18 cellular contexts compared by ENCODE assay signal in the genomic region with DNA sequence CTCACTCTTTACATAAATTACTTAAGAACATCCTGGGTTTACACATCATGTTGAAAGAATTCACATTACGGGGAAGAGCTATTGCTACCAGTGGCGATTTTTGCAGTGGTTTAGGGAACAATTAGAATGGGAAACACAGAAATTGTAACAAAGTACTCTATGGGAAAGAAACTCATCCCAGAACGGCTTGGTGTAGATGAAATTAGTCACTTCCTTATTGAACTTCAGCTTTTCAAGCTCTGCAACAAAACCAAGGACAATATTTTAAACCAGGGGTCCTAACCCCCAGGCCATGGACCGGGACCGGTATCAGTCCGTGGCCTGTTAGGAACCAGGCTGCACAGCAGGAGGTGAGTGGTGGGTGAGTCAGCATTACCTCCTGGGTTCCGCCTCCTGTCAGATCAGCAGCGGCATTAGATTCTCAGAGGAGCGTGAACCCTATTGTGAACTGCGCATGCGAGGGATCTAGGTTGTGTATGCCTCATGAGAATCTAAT. TPM values are rescaled to one million over a fixed set of nuclear protein-coding genes. Genes with fewer than 3 reads are reported as not detected.
A peak's percentile ranks its signal among the peaks of the same experiment; 100 is the strongest.
DNase-seq lines count a peak whose midpoint lies in the region; ATAC-seq and TF ChIP-seq lines count a peak whose summit lies in the region.
"Had no signal": no experiment of that assay in that cellular context is flagged by ENCODE, and none has a peak within 500 bp of the region (broad histone marks: within the 10 kb centered on the region; RNA-seq: fewer than 3 reads in every experiment).

No MANE protein-coding gene starts in this region.

- H2AFZ ChIP-seq in HCT116 (ENCODE audit: low read depth, low read length, poor library complexity, severe bottlenecking): peak overlapping the region; percentile 45

- BruUV-seq in HCT116 (replicated peaks; lab: Mats Ljungman, UMichigan) (no TSS peak), Panc1 (replicated peaks; lab: Mats Ljungman, UMichigan) (no TSS peak)

- H3K36me3 ChIP-seq in HCT116 (ENCODE audit: control insufficient read depth in 1 of 2, insufficient read depth in 2 of 2, low read length in 2 of 2): no peaks in the 10 kb centered on the region
- H3K36me3 ChIP-seq in Panc1 (ENCODE audit: control insufficient read depth, insufficient read depth, low read length): no peaks in the 10 kb centered on the region
- H3K36me3 ChIP-seq: left lung, tibial nerve had no signal

- peak; percentile 85 for ATAC-seq in HCT116
- peak; percentile 81 for ATAC-seq in Panc1
- no peak for ATAC-seq in HG02798 (IDR thresholded peaks at IDR 0.05; ENCODE audit: poor library complexity, unreplicated experiment)
- no peak for ATAC-seq in GM18517 (IDR thresholded peaks at IDR 0.05; ENCODE audit: unreplicated experiment)
- ATAC-seq: left lung; naive thymus-derived CD8-positive, alpha-beta T cell; T-cell had no signal

- H3K4me2 ChIP-seq in HCT116 (ENCODE audit: low read length): peak overlapping the region; percentile 49

- H3K27ac ChIP-seq in HCT116 (ENCODE audit: low read depth, low read length) (no peak overlapping the region), Panc1 (ENCODE audit: low read length) (peak overlapping the region; percentile 73)
- H3K27ac ChIP-seq: left lung, tibial nerve had no signal

- POLR2A ChIA-PET in HCT116 (lab: Charles Lee): no interaction called here
- POLR2A ChIA-PET in Panc1 (lab: Charles Lee): no interaction called here

- no peak overlapping the region for H3K4me3 ChIP-seq in HCT116 (replicated peaks in 1 of 2; ENCODE audit: low read depth in 1 of 2, low read length in 2 of 2)
- H3K4me3 ChIP-seq in Panc1 (ENCODE audit: low read depth in 2 of 2, low read length in 2 of 2): peak overlapping the region in 1 of 2 experiments; percentile 39; a peak in 2 of 4 replicates
- H3K4me3 ChIP-seq: left lung, tibial nerve had no signal

- CTCF ChIA-PET in HCT116 (lab: Charles Lee): no interaction called here
- CTCF ChIA-PET in Panc1 (lab: Charles Lee): no interaction called here

- H3K9me2 ChIP-seq in HCT116 (ENCODE audit: insufficient read depth): no peaks in the 10 kb centered on the region

- H3K4me1 ChIP-seq in HCT116 (ENCODE audit: control insufficient read depth in 1 of 2, insufficient read depth in 2 of 2, low read length in 2 of 2) (peaks cover 10 to 15% of the 10 kb centered on the region in 2 experiments), Panc1 (ENCODE audit: control insufficient read depth, insufficient read depth, low read length) (peaks cover 17% of the 10 kb centered on the region)
- H3K4me1 ChIP-seq: left lung, tibial nerve had no signal

- no peak for TF ChIP-seq RAD21 in HCT116 (IDR thresholded peaks at IDR 0.05; ENCODE audit: low read depth)

- in situ Hi-C loops in Panc1 (cut with HindIII; ENCODE audit: low pct_unique_long_range_greater_than_20kb, low sequenced_read_pairs): no loop called here

- H3K79me2 ChIP-seq in HCT116 (ENCODE audit: insufficient read depth, low read length): no peaks in the 10 kb centered on the region

- no peaks in the 10 kb centered on the region for H3K9me3 ChIP-seq in HCT116 (ENCODE audit: control insufficient read depth in 1 of 2, insufficient read depth in 1 of 2, low read depth in 1 of 2, low read length in 2 of 2)
- no peaks in the 10 kb centered on the region for H3K9me3 ChIP-seq in Panc1 (ENCODE audit: control insufficient read depth, insufficient read depth, low read depth, low read length)

- DNase-seq in HCT116 (ENCODE audit: low read depth, low spot score) (no peak), Panc1 (ENCODE audit: low read depth, low spot score) (peak; percentile 20), cerebellar cortex (ENCODE audit: low spot score) (peak; percentile 9), renal cortical epithelial cell (ENCODE audit: low read depth) (peak; percentile 57)
- DNase-seq in stimulated activated CD4-positive, alpha-beta T cell treated with anti-CD3 and anti-CD28 coated beads, Interleukin-4, amount 100 ng/mL, for 24 hours: no peak
- DNase-seq: activated CD4-positive, alpha-beta T cell treated with anti-CD3 and anti-CD28 coated beads for 4 hours; activated T-cell treated with anti-CD3 and anti-CD28 coated beads, Interleukin-2, amount 50 U/mL, for 1 hour; CD4-positive, alpha-beta memory T cell; left lung; naive thymus-derived CD8-positive, alpha-beta T cell; NCI-H1092 treated with DMSO at 0.1 percent for 48 hours; NCI-H446 treated with DMSO at 0.1 percent for 48 hours; retina; stimulated activated CD4-positive, alpha-beta T cell treated with anti-CD3 and anti-CD28 coated beads, Interleukin-4, amount 100 ng/mL, for 1 hour; T-cell had no signal

- no peak for TF ChIP-seq CTCF in HCT116 (IDR thresholded peaks at IDR 0.05 in 2 of 3, conservative IDR thresholded peaks at IDR 0.05 in 1 of 3; ENCODE audit: borderline replicate concordance in 1 of 3, insufficient read depth in 1 of 3, low read depth in 2 of 3, low read length in 2 of 3)
- TF ChIP-seq CTCF in Panc1 (IDR thresholded peaks at IDR 0.05): no peak

- RAD21 ChIA-PET in HCT116 (lab: Charles Lee; ENCODE audit: low non-redundant PET in 1 of 2, low total read pairs in 2 of 2, uncharacterized antibody in 2 of 2, unreplicated experiment in 2 of 2): no interaction called here

- intact Hi-C loops in HCT116 (cut with micrococcal nuclease): no loop called here
- intact Hi-C loops in Panc1 (cut with micrococcal nuclease; ENCODE audit: unreplicated experiment): no loop called here

- no peak overlapping the region for H3K9ac ChIP-seq in HCT116 (ENCODE audit: low read length)

- no peaks in the 10 kb centered on the region for H4K20me1 ChIP-seq in HCT116 (ENCODE audit: insufficient read depth)

- TF ChIP-seq POLR2A in HCT116 (IDR thresholded peaks at IDR 0.05; ENCODE audit: borderline replicate concordance, extremely low read depth, insufficient read depth, insufficient read length): no peak

- H3K27me3 ChIP-seq in HCT116 (ENCODE audit: insufficient read depth, low read length) (peaks cover 4% of the 10 kb centered on the region; the same call in 1 of the 2 replicates), Panc1 (ENCODE audit: control insufficient read depth, insufficient read depth, low read length) (no peaks in the 10 kb centered on the region)

TF ChIP-seq in HCT116, 20 proteins besides CTCF, POLR2A, EP300 and RAD21 (continues in another document):
- no peak for TF ChIP-seq POLR2AphosphoS5 (IDR thresholded peaks at IDR 0.05; ENCODE audit: low read depth, low read length)
- TF ChIP-seq ZNF274 (IDR thresholded peaks at IDR 0.05; ENCODE audit: low read depth, low read length): no peak
- TF ChIP-seq, protein P1, sequence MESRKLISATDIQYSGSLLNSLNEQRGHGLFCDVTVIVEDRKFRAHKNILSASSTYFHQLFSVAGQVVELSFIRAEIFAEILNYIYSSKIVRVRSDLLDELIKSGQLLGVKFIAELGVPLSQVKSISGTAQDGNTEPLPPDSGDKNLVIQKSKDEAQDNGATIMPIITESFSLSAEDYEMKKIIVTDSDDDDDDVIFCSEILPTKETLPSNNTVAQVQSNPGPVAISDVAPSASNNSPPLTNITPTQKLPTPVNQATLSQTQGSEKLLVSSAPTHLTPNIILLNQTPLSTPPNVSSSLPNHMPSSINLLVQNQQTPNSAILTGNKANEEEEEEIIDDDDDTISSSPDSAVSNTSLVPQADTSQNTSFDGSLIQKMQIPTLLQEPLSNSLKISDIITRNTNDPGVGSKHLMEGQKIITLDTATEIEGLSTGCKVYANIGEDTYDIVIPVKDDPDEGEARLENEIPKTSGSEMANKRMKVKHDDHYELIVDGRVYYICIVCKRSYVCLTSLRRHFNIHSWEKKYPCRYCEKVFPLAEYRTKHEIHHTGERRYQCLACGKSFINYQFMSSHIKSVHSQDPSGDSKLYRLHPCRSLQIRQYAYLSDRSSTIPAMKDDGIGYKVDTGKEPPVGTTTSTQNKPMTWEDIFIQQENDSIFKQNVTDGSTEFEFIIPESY (IDR thresholded peaks at IDR 0.05; ENCODE audit: extremely low read depth, insufficient replicate concordance, low read length): no peak
- TF ChIP-seq JUND (IDR thresholded peaks at IDR 0.05): peak; percentile 38; the same call in 1 of the 2 replicates
- TF ChIP-seq, protein P2, sequence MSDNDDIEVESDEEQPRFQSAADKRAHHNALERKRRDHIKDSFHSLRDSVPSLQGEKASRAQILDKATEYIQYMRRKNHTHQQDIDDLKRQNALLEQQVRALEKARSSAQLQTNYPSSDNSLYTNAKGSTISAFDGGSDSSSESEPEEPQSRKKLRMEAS (IDR thresholded peaks at IDR 0.05): no peak
- TF ChIP-seq, protein P3, sequence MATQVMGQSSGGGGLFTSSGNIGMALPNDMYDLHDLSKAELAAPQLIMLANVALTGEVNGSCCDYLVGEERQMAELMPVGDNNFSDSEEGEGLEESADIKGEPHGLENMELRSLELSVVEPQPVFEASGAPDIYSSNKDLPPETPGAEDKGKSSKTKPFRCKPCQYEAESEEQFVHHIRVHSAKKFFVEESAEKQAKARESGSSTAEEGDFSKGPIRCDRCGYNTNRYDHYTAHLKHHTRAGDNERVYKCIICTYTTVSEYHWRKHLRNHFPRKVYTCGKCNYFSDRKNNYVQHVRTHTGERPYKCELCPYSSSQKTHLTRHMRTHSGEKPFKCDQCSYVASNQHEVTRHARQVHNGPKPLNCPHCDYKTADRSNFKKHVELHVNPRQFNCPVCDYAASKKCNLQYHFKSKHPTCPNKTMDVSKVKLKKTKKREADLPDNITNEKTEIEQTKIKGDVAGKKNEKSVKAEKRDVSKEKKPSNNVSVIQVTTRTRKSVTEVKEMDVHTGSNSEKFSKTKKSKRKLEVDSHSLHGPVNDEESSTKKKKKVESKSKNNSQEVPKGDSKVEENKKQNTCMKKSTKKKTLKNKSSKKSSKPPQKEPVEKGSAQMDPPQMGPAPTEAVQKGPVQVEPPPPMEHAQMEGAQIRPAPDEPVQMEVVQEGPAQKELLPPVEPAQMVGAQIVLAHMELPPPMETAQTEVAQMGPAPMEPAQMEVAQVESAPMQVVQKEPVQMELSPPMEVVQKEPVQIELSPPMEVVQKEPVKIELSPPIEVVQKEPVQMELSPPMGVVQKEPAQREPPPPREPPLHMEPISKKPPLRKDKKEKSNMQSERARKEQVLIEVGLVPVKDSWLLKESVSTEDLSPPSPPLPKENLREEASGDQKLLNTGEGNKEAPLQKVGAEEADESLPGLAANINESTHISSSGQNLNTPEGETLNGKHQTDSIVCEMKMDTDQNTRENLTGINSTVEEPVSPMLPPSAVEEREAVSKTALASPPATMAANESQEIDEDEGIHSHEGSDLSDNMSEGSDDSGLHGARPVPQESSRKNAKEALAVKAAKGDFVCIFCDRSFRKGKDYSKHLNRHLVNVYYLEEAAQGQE (IDR thresholded peaks at IDR 0.05; ENCODE audit: low read depth): no peak
- no peak for TF ChIP-seq SP1 (IDR thresholded peaks at IDR 0.05; ENCODE audit: low read depth)
- no peak for TF ChIP-seq SRF (IDR thresholded peaks at IDR 0.05; ENCODE audit: low read depth)
- TF ChIP-seq SIN3A (IDR thresholded peaks at IDR 0.05; ENCODE audit: low read depth): no peak
- peak; percentile 60 for TF ChIP-seq FOSL1 (IDR thresholded peaks at IDR 0.05; ENCODE audit: low read depth)
- TF ChIP-seq ELF1 (IDR thresholded peaks at IDR 0.05; ENCODE audit: borderline replicate concordance, low read depth): no peak

RNA-seq across cellular contexts. Expression of a gene that starts 32.3 kb away (rescaled TPM):
- 5.1 TPM for total RNA-seq in HCT116 (2021; ENCODE audit: unreplicated experiment)
- polyA plus RNA-seq in HCT116 (2012): 3.5 and 6.4 TPM in 2 replicates
- 10.1 TPM for total RNA-seq in Panc1 (2021; ENCODE audit: unreplicated experiment)
- polyA plus RNA-seq in Panc1 (2012; ENCODE audit: insufficient read length): 13.3 TPM
- total RNA-seq in renal cortical epithelial cell: 6.4 and 7.8 TPM in 2 replicates

Comparison
In these comparisons a context has a peak if more than half of its experiments do, and no peak if none do; other contexts are left out.
1. ATAC-seq: peak in HCT116 (single experiment) and Panc1 (single experiment); none in HG02798 (single experiment) and GM18517 (single experiment).
2. DNase-seq: peak in Panc1 (single experiment), cerebellar cortex (single experiment) and renal cortical epithelial cell (single experiment); none in HCT116 (single experiment) and stimulated activated CD4-positive, alpha-beta T cell treated with anti-CD3 and anti-CD28 coated beads, Interleukin-4, amount 100 ng/mL, for 24 hours (single experiment).